In the genomic region with DNA sequence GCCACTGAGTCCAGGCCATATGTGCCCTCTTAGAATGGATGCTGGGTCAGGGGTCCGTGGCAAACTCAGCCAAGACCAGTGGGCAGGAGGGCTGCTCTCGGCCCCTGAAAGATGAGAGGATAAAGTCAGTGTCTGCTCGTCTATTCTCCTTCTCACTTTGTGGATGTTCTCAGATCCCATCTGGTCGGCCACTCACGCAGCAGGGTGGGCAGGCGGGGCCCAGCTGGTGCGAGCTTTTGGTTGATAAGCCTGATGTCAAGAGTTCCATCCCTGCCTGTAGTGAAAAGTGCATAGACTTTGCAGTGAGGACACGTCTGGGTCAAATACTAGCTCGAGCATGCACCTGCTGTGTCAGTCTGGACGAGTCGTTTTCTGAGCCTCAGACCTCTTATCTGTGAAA, we compare ENCODE assay signal across 36 cellular contexts.
"Had no signal": no experiment of that assay in that cellular context is flagged by ENCODE, and none has a peak within 500 bp of the region (broad histone marks: within the 10 kb centered on the region; RNA-seq: fewer than 3 reads in every experiment).

No MANE protein-coding gene starts in this region.

- H3K4me3 ChIP-seq: ascending aorta had no signal

- H3K4me1 Mint-ChIP-seq: activated CD4-positive, alpha-beta memory T cell treated with anti-CD3 and anti-CD28 coated beads, Interleukin-2, amount 10 ng/mL, durations not matched to agents 7 days and 5 days; activated CD4-positive, alpha-beta T cell treated with anti-CD3 and anti-CD28 coated beads for 36 hours; activated CD4-positive, alpha-beta T cell treated with anti-CD3 and anti-CD28 coated beads, Interleukin-2, amount 10 ng/mL, durations not matched to agents 7 days and 5 days; activated CD8-positive, alpha-beta memory T cell treated with anti-CD3 and anti-CD28 coated beads, Interleukin-2, amount 10 ng/mL, durations not matched to agents 7 days and 5 days; activated naive CD4-positive, alpha-beta T cell treated with anti-CD3 and anti-CD28 coated beads, Interleukin-2, amount 10 ng/mL, durations not matched to agents 7 days and 5 days; activated naive CD4-positive, alpha-beta T cell treated with anti-CD3 and anti-CD28 coated beads, Interleukin-2, amount 50 U/mL, for 24 hours; activated naive CD8-positive, alpha-beta T cell treated with anti-CD3 and anti-CD28 coated beads, Interleukin-2, amount 10 ng/mL, durations not matched to agents 7 days and 5 days; activated naive CD8-positive, alpha-beta T cell treated with anti-CD3 and anti-CD28 coated beads, Interleukin-2, amount 50 U/mL, for 24 hours; WTC11 had no signal

- H3K36me3 ChIP-seq: ascending aorta had no signal

- H3K36me3 Mint-ChIP-seq: activated CD8-positive, alpha-beta memory T cell treated with anti-CD3 and anti-CD28 coated beads, Interleukin-2, amount 10 ng/mL, durations not matched to agents 7 days and 5 days; activated naive CD4-positive, alpha-beta T cell treated with anti-CD3 and anti-CD28 coated beads, Interleukin-2, amount 10 ng/mL, durations not matched to agents 7 days and 5 days; activated naive CD4-positive, alpha-beta T cell treated with anti-CD3 and anti-CD28 coated beads, Interleukin-2, amount 50 U/mL, for 24 hours; activated naive CD8-positive, alpha-beta T cell; activated naive CD8-positive, alpha-beta T cell treated with anti-CD3 and anti-CD28 coated beads, Interleukin-2, amount 10 ng/mL, durations not matched to agents 7 days and 5 days; brain had no signal

- H3K27ac Mint-ChIP-seq: activated CD4-positive, alpha-beta memory T cell treated with anti-CD3 and anti-CD28 coated beads, Interleukin-2, amount 10 ng/mL, durations not matched to agents 7 days and 5 days; activated CD4-positive, alpha-beta T cell treated with anti-CD3 and anti-CD28 coated beads for 36 hours; activated CD4-positive, alpha-beta T cell treated with anti-CD3 and anti-CD28 coated beads, Interleukin-2, amount 10 ng/mL, durations not matched to agents 7 days and 5 days; activated CD8-positive, alpha-beta memory T cell treated with anti-CD3 and anti-CD28 coated beads, Interleukin-2, amount 10 ng/mL, durations not matched to agents 7 days and 5 days; activated CD8-positive, alpha-beta T cell treated with anti-CD3 and anti-CD28 coated beads, Interleukin-2, amount 10 ng/mL, durations not matched to agents 7 days and 5 days; activated naive CD4-positive, alpha-beta T cell treated with anti-CD3 and anti-CD28 coated beads, Interleukin-2, amount 10 ng/mL, durations not matched to agents 7 days and 5 days; activated naive CD4-positive, alpha-beta T cell treated with anti-CD3 and anti-CD28 coated beads, Interleukin-2, amount 50 U/mL, for 24 hours; activated naive CD8-positive, alpha-beta T cell; activated naive CD8-positive, alpha-beta T cell treated with anti-CD3 and anti-CD28 coated beads, Interleukin-2, amount 10 ng/mL, durations not matched to agents 7 days and 5 days; activated naive CD8-positive, alpha-beta T cell treated with anti-CD3 and anti-CD28 coated beads, Interleukin-2, amount 50 U/mL, for 24 hours; activated T-cell treated with anti-CD3 and anti-CD28 coated beads, Interleukin-2, amount 50 U/mL, for 24 hours; activated T-helper 2 cell treated with anti-CD3 and anti-CD28 coated beads, Interferon-gamma antibody, Interleukin-2, Interleukin-4, amounts not matched to agents 10 μg/mL and 5 μg/mL and 100 μg/mL, durations not matched to agents 14 hours and 24 hours and 36 hours; brain; T-helper 1 cell treated with Interleukin-12 subunit alpha and Interleukin-12 subunit beta and Interleukin-4 antibody, amounts not matched to agents 30 μg/mL and 1 μg/mL, for 36 hours; T-helper 2 cell treated with Interferon-gamma antibody and Interleukin-4, amounts not matched to agents 5 μg/mL and 100 μg/mL, for 36 hours; WTC11 had no signal

- H3K27ac ChIP-seq: ascending aorta, VCaP had no signal

- H3K27me3 Mint-ChIP-seq: activated CD4-positive, alpha-beta memory T cell treated with anti-CD3 and anti-CD28 coated beads, Interleukin-2, amount 10 ng/mL, durations not matched to agents 7 days and 5 days; activated CD4-positive, alpha-beta T cell treated with anti-CD3 and anti-CD28 coated beads, Interleukin-2, amount 10 ng/mL, durations not matched to agents 7 days and 5 days; activated CD8-positive, alpha-beta memory T cell treated with anti-CD3 and anti-CD28 coated beads, Interleukin-2, amount 10 ng/mL, durations not matched to agents 7 days and 5 days; activated naive CD4-positive, alpha-beta T cell treated with anti-CD3 and anti-CD28 coated beads, Interleukin-2, amount 10 ng/mL, durations not matched to agents 7 days and 5 days; activated naive CD4-positive, alpha-beta T cell treated with anti-CD3 and anti-CD28 coated beads, Interleukin-2, amount 50 U/mL, for 24 hours; activated naive CD8-positive, alpha-beta T cell; activated naive CD8-positive, alpha-beta T cell treated with anti-CD3 and anti-CD28 coated beads, Interleukin-2, amount 10 ng/mL, durations not matched to agents 7 days and 5 days; activated naive CD8-positive, alpha-beta T cell treated with anti-CD3 and anti-CD28 coated beads, Interleukin-2, amount 50 U/mL, for 24 hours; activated T-cell treated with anti-CD3 and anti-CD28 coated beads, Interleukin-2, amount 50 U/mL, for 24 hours had no signal

- H3K4me3 Mint-ChIP-seq: activated CD4-positive, alpha-beta memory T cell treated with anti-CD3 and anti-CD28 coated beads, Interleukin-2, amount 10 ng/mL, durations not matched to agents 7 days and 5 days; activated CD4-positive, alpha-beta T cell treated with anti-CD3 and anti-CD28 coated beads for 36 hours; activated CD4-positive, alpha-beta T cell treated with anti-CD3 and anti-CD28 coated beads, Interleukin-2, amount 10 ng/mL, durations not matched to agents 7 days and 5 days; activated CD8-positive, alpha-beta memory T cell treated with anti-CD3 and anti-CD28 coated beads, Interleukin-2, amount 10 ng/mL, durations not matched to agents 7 days and 5 days; activated CD8-positive, alpha-beta T cell treated with anti-CD3 and anti-CD28 coated beads, Interleukin-2, amount 10 ng/mL, durations not matched to agents 7 days and 5 days; activated naive CD4-positive, alpha-beta T cell treated with anti-CD3 and anti-CD28 coated beads, Interleukin-2, amount 10 ng/mL, durations not matched to agents 7 days and 5 days; activated naive CD4-positive, alpha-beta T cell treated with anti-CD3 and anti-CD28 coated beads, Interleukin-2, amount 50 U/mL, for 24 hours; activated naive CD8-positive, alpha-beta T cell; activated naive CD8-positive, alpha-beta T cell treated with anti-CD3 and anti-CD28 coated beads, Interleukin-2, amount 10 ng/mL, durations not matched to agents 7 days and 5 days; activated naive CD8-positive, alpha-beta T cell treated with anti-CD3 and anti-CD28 coated beads, Interleukin-2, amount 50 U/mL, for 24 hours; activated T-cell treated with anti-CD3 and anti-CD28 coated beads, Interleukin-2, amount 50 U/mL, for 24 hours; brain; T-helper 1 cell treated with Interleukin-12 subunit alpha and Interleukin-12 subunit beta and Interleukin-4 antibody, amounts not matched to agents 30 μg/mL and 1 μg/mL, for 36 hours; T-helper 2 cell treated with Interferon-gamma antibody and Interleukin-4, amounts not matched to agents 5 μg/mL and 100 μg/mL, for 36 hours; WTC11 had no signal

- ATAC-seq: activated CD4-positive, alpha-beta T cell treated with anti-CD3 and anti-CD28 coated beads for 36 hours; activated CD4-positive, CD25-positive, alpha-beta regulatory T cell treated with anti-CD3 and anti-CD28 coated beads, Interleukin-2, amount 50 U/mL, for 24 hours; activated CD8-positive, alpha-beta memory T cell treated with anti-CD3 and anti-CD28 coated beads, Interleukin-2, amount 10 ng/mL, durations not matched to agents 7 days and 5 days; activated CD8-positive, alpha-beta T cell treated with anti-CD3 and anti-CD28 coated beads, Interleukin-2, amount 10 ng/mL, durations not matched to agents 7 days and 5 days; activated naive CD8-positive, alpha-beta T cell treated with anti-CD3 and anti-CD28 coated beads, Interleukin-2, amount 50 U/mL, for 24 hours; WTC11 had no signal

- H3K4me1 ChIP-seq: ascending aorta had no signal

- FAIRE-seq: TTC549 had no signal

- H3K9me3 Mint-ChIP-seq: activated CD4-positive, alpha-beta T cell treated with anti-CD3 and anti-CD28 coated beads, Interleukin-2, amount 10 ng/mL, durations not matched to agents 7 days and 5 days; activated naive CD4-positive, alpha-beta T cell treated with anti-CD3 and anti-CD28 coated beads, Interleukin-2, amount 50 U/mL, for 24 hours; activated naive CD8-positive, alpha-beta T cell treated with anti-CD3 and anti-CD28 coated beads, Interleukin-2, amount 50 U/mL, for 24 hours; brain; T-helper 1 cell treated with Interleukin-12 subunit alpha and Interleukin-12 subunit beta and Interleukin-4 antibody, amounts not matched to agents 30 μg/mL and 1 μg/mL, for 36 hours had no signal

- H3K27me3 ChIP-seq: ascending aorta had no signal

- H3K9me3 ChIP-seq: ascending aorta had no signal

- DNase-seq: activated CD4-positive, alpha-beta memory T cell treated with anti-CD3 and anti-CD28 coated beads, Interleukin-2, amount 10 ng/mL, durations not matched to agents 7 days and 5 days; activated CD4-positive, alpha-beta T cell treated with anti-CD3 and anti-CD28 coated beads for 1 hour; activated CD4-positive, alpha-beta T cell treated with anti-CD3 and anti-CD28 coated beads for 36 hours; activated CD4-positive, alpha-beta T cell treated with anti-CD3 and anti-CD28 coated beads for 48 hours; activated CD4-positive, alpha-beta T cell treated with anti-CD3 and anti-CD28 coated beads, Interleukin-2, amount 10 ng/mL, durations not matched to agents 7 days and 5 days; activated CD4-positive, alpha-beta T cell treated with anti-CD3 and anti-CD28 coated beads, Interleukin-2, amount 50 U/mL, for 48 hours; activated CD4-positive, CD25-positive, alpha-beta regulatory T cell; activated CD8-positive, alpha-beta memory T cell treated with anti-CD3 and anti-CD28 coated beads for 24 hours; activated CD8-positive, alpha-beta memory T cell treated with anti-CD3 and anti-CD28 coated beads, Interleukin-2, amount 10 ng/mL, durations not matched to agents 7 days and 5 days; activated CD8-positive, alpha-beta memory T cell treated with anti-CD3 and anti-CD28 coated beads, Interleukin-2, amount 50 U/mL, for 48 hours; activated CD8-positive, alpha-beta T cell treated with anti-CD3 and anti-CD28 coated beads, Interleukin-2, amount 10 ng/mL, durations not matched to agents 7 days and 5 days; activated effector memory CD4-positive, alpha-beta T cell treated with Interleukin-2 at 50 U/mL for 16 hours; activated gamma-delta T cell; activated naive CD4-positive, alpha-beta T cell treated with anti-CD3 and anti-CD28 coated beads, Interleukin-2, amount 10 ng/mL, durations not matched to agents 7 days and 5 days; activated naive CD4-positive, alpha-beta T cell treated with Interleukin-2 at 50 U/mL for 16 hours; activated naive CD8-positive, alpha-beta T cell treated with anti-CD3 and anti-CD28 coated beads, Interleukin-2, amount 10 ng/mL, durations not matched to agents 7 days and 5 days; activated naive CD8-positive, alpha-beta T cell treated with anti-CD3 and anti-CD28 coated beads, Interleukin-2, amount 50 U/mL, for 24 hours; activated T-cell treated with anti-CD3 and anti-CD28 coated beads, Interleukin-2, amount 50 U/mL, for 24 hours; activated T-cell treated with anti-CD3 and anti-CD28 coated beads, Interleukin-2, amount 50 U/mL, for 48 hours; amygdala; anterior cingulate cortex; central memory CD4-positive, alpha-beta T cell; T-helper 1 cell; T-helper 2 cell; T-helper 9 cell had no signal
